ENCODE assay signal across 8 cellular contexts in the genomic region with DNA sequence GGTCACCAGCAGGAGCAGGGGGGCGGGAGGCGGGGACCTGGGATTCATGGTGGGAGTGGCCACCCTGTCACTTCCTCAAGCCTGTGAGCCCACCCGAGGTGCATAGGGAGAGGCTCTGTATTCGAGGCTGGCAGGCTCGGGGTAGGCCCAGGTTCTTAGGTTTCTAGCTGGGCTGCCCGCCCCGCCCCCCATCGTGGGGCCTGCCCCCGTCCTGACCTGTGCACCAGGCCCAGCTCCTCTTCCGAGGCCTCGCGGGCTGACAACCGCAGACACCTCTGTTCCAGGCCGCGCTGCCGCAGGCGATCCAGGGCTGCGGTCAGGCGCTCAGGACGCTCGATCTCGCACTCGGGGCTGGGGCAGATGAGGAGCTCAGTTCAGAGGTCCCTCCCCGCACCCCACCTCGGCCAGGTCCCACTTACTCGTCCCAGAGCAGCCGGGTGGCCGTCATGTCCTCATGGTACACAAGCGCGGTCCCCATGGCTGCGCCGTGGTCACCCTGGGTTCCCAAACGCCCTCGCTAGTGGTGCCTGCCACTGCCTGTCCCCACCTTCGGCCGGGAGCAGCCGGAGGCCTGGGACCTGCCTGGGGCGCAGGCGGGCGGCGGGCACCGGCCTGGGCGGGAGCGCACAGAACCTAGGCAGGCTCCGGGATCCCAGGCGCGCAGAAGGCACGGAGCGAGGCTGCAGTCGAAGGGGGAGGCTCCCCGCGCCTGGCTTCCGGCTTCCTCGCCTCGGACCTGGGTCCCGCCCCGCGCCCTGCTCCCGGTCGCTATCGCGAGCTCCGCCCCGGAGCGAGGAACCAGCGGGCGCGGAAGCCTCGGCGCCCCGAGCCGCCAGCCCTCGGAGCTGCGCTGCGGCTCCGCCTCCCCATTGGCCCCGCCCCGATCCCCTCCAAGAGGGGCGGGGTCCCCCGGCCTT. TPM values are rescaled to one million over a fixed set of nuclear protein-coding genes. Genes with fewer than 3 reads are reported as not detected.
DNase-seq lines count a peak whose midpoint lies in the region; ATAC-seq and TF ChIP-seq lines count a peak whose summit lies in the region.

TSS of gene HDAC10 (minus strand) at position 711 of the 917 bp plus-strand sequence. CDS start at position 478, 233 bp downstream.

- H3K9me3 ChIP-seq in GM23248 (ENCODE audit: low read depth), result no peaks in the 10 kb centered on the region
- H3K9me3 ChIP-seq in WERI-Rb-1 (ENCODE audit: severe bottlenecking), result no peaks in the 10 kb centered on the region

- 0 to 3% methylated on average over 42 to 57 of the region's 80 CpGs for WGBS in GM23248 (ENCODE audit: low coverage in 1 of 2, low lambda C conversion rate in 2 of 2, missing lambda C conversion rate in 2 of 2), 2 experiments

- H3K27me3 ChIP-seq in GM23248 (replicated peaks; ENCODE audit: insufficient read depth), result no peaks in the 10 kb centered on the region
- no peaks in the 10 kb centered on the region for H3K27me3 ChIP-seq in WERI-Rb-1 (ENCODE audit: insufficient read depth, low read depth, severe bottlenecking)
- no peaks in the 10 kb centered on the region for H3K27me3 ChIP-seq in kidney epithelial cell (ENCODE audit: control insufficient read depth, insufficient read depth, low read length)

- H3K27ac ChIP-seq in GM23248 (peak within 1 kb of the TSS; percentile 37), WERI-Rb-1 (peak within 1 kb of the TSS; percentile 68)

- TF ChIP-seq CTCF in WERI-Rb-1 (IDR thresholded peaks at IDR 0.05; ENCODE audit: low read depth, low read length) (no peak), cardiac fibroblast (IDR thresholded peaks at IDR 0.05; ENCODE audit: low read depth, low read length) (no peak), kidney epithelial cell (IDR thresholded peaks at IDR 0.05; ENCODE audit: insufficient read depth, low read length, poor library complexity, severe bottlenecking) (no peak)

- H2AFZ ChIP-seq in GM23248, result peak within 1 kb of the TSS; percentile 52

- no peaks in the 10 kb centered on the region for H3K9me2 ChIP-seq in GM23248 (ENCODE audit: insufficient read depth)

- no peaks in the 10 kb centered on the region for H4K20me1 ChIP-seq in GM23248 (ENCODE audit: insufficient read depth)

- DNase-seq in ELF-1 (ENCODE audit: low read depth, low spot score) (peak; percentile 85), GM23248 (peak; percentile 94), NCI-H1048 (lab: John Stamatoyannopoulos, UW) (peak; percentile 73), WERI-Rb-1 (peak; percentile 81), cardiac fibroblast (ENCODE audit: low read depth in 2 of 2) (peak; percentile 75 to 85), kidney epithelial cell (ENCODE audit: low read depth) (no peak)
- peak; percentile 67 to 76 for DNase-seq in stimulated activated CD4-positive, alpha-beta T cell treated with anti-CD3 and anti-CD28 coated beads, Interleukin-1b, Interleukin-23, amount 100 ng/mL, for 4 hours (ENCODE audit: low read depth in 2 of 2)

- peaks cover 32% of the 10 kb centered on the region for H3K79me2 ChIP-seq in GM23248 (ENCODE audit: insufficient read depth)

- peaks cover 7% of the 10 kb centered on the region; the same call in 1 of the 2 replicates for H3K4me1 ChIP-seq in GM23248 (ENCODE audit: insufficient read depth)

- H3K9ac ChIP-seq in GM23248, result peak within 1 kb of the TSS; percentile 81

- H3K36me3 ChIP-seq in GM23248 (ENCODE audit: low read depth) (no peaks in the 10 kb centered on the region), WERI-Rb-1 (peaks cover 54% of the 10 kb centered on the region), kidney epithelial cell (ENCODE audit: control insufficient read depth, insufficient read depth, low read length) (peaks cover 5% of the 10 kb centered on the region)

- no peak for ATAC-seq in HG03378 (IDR thresholded peaks at IDR 0.05; ENCODE audit: unreplicated experiment)

- in situ Hi-C loops in GM23248 (cut with MboI), result no loop called here

- H3K4me2 ChIP-seq in GM23248 (ENCODE audit: unreplicated experiment), result peak within 1 kb of the TSS; percentile 80

- no peaks in the 10 kb centered on the region for H3F3A ChIP-seq in GM23248 (ENCODE audit: insufficient read depth)

- H3K4me3 ChIP-seq in GM23248, result peak within 1 kb of the TSS; percentile 80
- peak within 1 kb of the TSS; percentile 70 for H3K4me3 ChIP-seq in WERI-Rb-1 (ENCODE audit: low read depth, low read length)
- H3K4me3 ChIP-seq in cardiac fibroblast (replicated peaks in 1 of 2; ENCODE audit: low read depth in 2 of 2, low read length in 2 of 2), result peak within 1 kb of the TSS; percentile 71 to 76
- peak within 1 kb of the TSS; percentile 47 for H3K4me3 ChIP-seq in kidney epithelial cell (ENCODE audit: low read depth, low read length)

RNA-seq across cellular contexts. Expression of gene HDAC10, which starts in this region (rescaled TPM):
- 16.8 and 19.2 TPM in 2 replicates for total RNA-seq in GM23248 (2014; rRNA removed; shearing (Covaris generic))
- polyA plus RNA-seq in GM23248 (2016; fragmentation: Nextera tagmentation; extraction: Ambion mirVana), result 4.3 and 6.6 TPM in 2 replicates
- 21.1 and 34.8 TPM in 2 replicates for total RNA-seq in kidney epithelial cell
